Comparison of ENCODE assay signal across 8 cellular contexts in genomic region chr10:101042667-101043355, GRCh38. TPM values are rescaled to one million over a fixed set of nuclear protein-coding genes. Genes with fewer than 3 reads are reported as not detected.
A peak's percentile ranks its signal among the peaks of the same experiment; 100 is the strongest.
DNase-seq lines count a peak whose midpoint lies in the region; ATAC-seq and TF ChIP-seq lines count a peak whose summit lies in the region.

No MANE protein-coding gene starts in this region.

- 6% methylated on average over 34 of the region's 39 CpGs for WGBS in esophagus muscularis mucosa

- peak overlapping the region; percentile 84 for H2AFZ ChIP-seq in PC-9

- ATAC-seq in GM21529 (IDR thresholded peaks at IDR 0.05; ENCODE audit: unreplicated experiment) = peak; percentile 96

- H3K27me3 ChIP-seq in PC-9 (ENCODE audit: insufficient read depth, low read depth) (no peaks in the 10 kb centered on the region), esophagus muscularis mucosa (peaks cover 0 to 21% (median 11%) of the 10 kb centered on the region in 4 donors)

- peaks cover 21% of the 10 kb centered on the region for H3K4me1 ChIP-seq in PC-9 (replicated peaks; ENCODE audit: insufficient read depth)
- H3K4me1 ChIP-seq in esophagus muscularis mucosa = peaks cover 12 to 30% (median 27%) of the 10 kb centered on the region in 4 donors

- TF ChIP-seq EP300 in Ishikawa (IDR thresholded peaks at IDR 0.05; ENCODE audit: borderline replicate concordance) (no peak), esophagus muscularis mucosa (IDR thresholded peaks at IDR 0.05) (no peak)

- CTCF ChIA-PET in PC-9 (lab: Charles Lee) = interaction anchor here (0.6 to 1.6 kb wide), 6 partner anchors 9 to 99 kb away, joined by 3 to 9 read pairs (median 5); no protein-coding TSS in a partner anchor

- peaks cover 9% of the 10 kb centered on the region for H3F3A ChIP-seq in PC-9 (ENCODE audit: insufficient read depth, low read depth)

- TF ChIP-seq CTCF in PC-9 (conservative IDR thresholded peaks at IDR 0.05) (no peak), esophagus muscularis mucosa (IDR thresholded peaks at IDR 0.05) (no peak)

- intact Hi-C loops in PC-9 (cut with micrococcal nuclease; ENCODE audit: unreplicated experiment) = loop anchor here (1.0 to 10.0 kb wide), 2 partner anchors 23 to 532 kb away; no protein-coding TSS in a partner anchor
- intact Hi-C loops in esophagus muscularis mucosa (cut with DNase I) = no loop called here

- H3K36me3 ChIP-seq in PC-9 (ENCODE audit: low read depth) (no peaks in the 10 kb centered on the region), esophagus muscularis mucosa (peaks cover 4 to 26% (median 21%) of the 10 kb centered on the region in 4 donors)

- H4K20me1 ChIP-seq in PC-9 (ENCODE audit: insufficient read depth) = no peaks in the 10 kb centered on the region

- no peaks in the 10 kb centered on the region for H3K79me2 ChIP-seq in PC-9 (ENCODE audit: low read depth)

- no peaks in the 10 kb centered on the region for H3K9me3 ChIP-seq in PC-9 (ENCODE audit: insufficient read depth, low read depth)
- H3K9me3 ChIP-seq in esophagus muscularis mucosa = no peaks in the 10 kb centered on the region

- H3K9me2 ChIP-seq in PC-9 (ENCODE audit: insufficient read depth) = no peaks in the 10 kb centered on the region

- POLR2A ChIA-PET in PC-9 (lab: Charles Lee; ENCODE audit: unreplicated experiment) = interaction anchor here (0.5 to 1.1 kb wide), 6 partner anchors 9 to 1076 kb away, joined by 3 to 11 read pairs (median 4); partner anchors contain the start of genes KAZALD1, MRPL43 and TWNK

- peak; percentile 29 for TF ChIP-seq POLR2A in esophagus muscularis mucosa (IDR thresholded peaks at IDR 0.05; ENCODE audit: low read depth)

- H3K27ac ChIP-seq in PC-9 (peak overlapping the region; percentile 79), esophagus muscularis mucosa (replicated peaks in 1 of 4) (peak overlapping the region; percentile 85 to 91 (median 87))

- peak overlapping the region; percentile 80 for H3K4me2 ChIP-seq in PC-9

- TF ChIP-seq RAD21 in Ishikawa (IDR thresholded peaks at IDR 0.05; ENCODE audit: low read depth) = no peak

- BruUV-seq in PC-9 (replicated peaks; lab: Mats Ljungman, UMichigan) = no TSS peak

- DNase-seq in DMS153 (lab: John Stamatoyannopoulos, UW) (peak; percentile 96), PC-9 (peak; percentile 87 to 93), esophagus muscularis mucosa (ENCODE audit: extremely low spot score) (peak; percentile 99), myocyte (ENCODE audit: low read depth) (peak; percentile 97)
- peak; percentile 95 to 96 for DNase-seq in activated T-cell treated with anti-CD3 and anti-CD28 coated beads, Interleukin-2, amount 50 U/mL, for 48 hours
- peak; percentile 78 to 80 for DNase-seq in stimulated activated CD8-positive, alpha-beta memory T cell treated with anti-CD3 and anti-CD28 coated beads, Interleukin-7, amount 100 ng/mL, for 4 hours (ENCODE audit: low read depth in 2 of 2)

- peak overlapping the region; percentile 64 for H3K4me3 ChIP-seq in PC-9
- peak overlapping the region; percentile 56 to 63 (median 60) for H3K4me3 ChIP-seq in esophagus muscularis mucosa

TF ChIP-seq in Ishikawa, 13 proteins besides CTCF, POLR2A, EP300 and RAD21:
- no peak for TF ChIP-seq TCF12 (IDR thresholded peaks at IDR 0.05; ENCODE audit: low read depth)
- no peak for TF ChIP-seq FOXM1 (IDR thresholded peaks at IDR 0.05; ENCODE audit: borderline replicate concordance, low read depth)
- no peak for TF ChIP-seq CREB1 (IDR thresholded peaks at IDR 0.05; ENCODE audit: low read depth)
- no peak for TF ChIP-seq YY1 (IDR thresholded peaks at IDR 0.05; ENCODE audit: low read depth)
- TF ChIP-seq TEAD4 (IDR thresholded peaks at IDR 0.05) = 0 out of 2 replicates have a peak, but pooled peaks have one; percentile 46
- no peak for TF ChIP-seq NFIC (IDR thresholded peaks at IDR 0.05)
- TF ChIP-seq USF1 (IDR thresholded peaks at IDR 0.05) = no peak
- TF ChIP-seq MAX (IDR thresholded peaks at IDR 0.05) = peak; percentile 18; the same call in 1 of the 2 replicates
- TF ChIP-seq EGR1 (IDR thresholded peaks at IDR 0.05) = no peak
- no peak for TF ChIP-seq ZBTB7A (IDR thresholded peaks at IDR 0.05; ENCODE audit: low read depth)
- TF ChIP-seq TAF1 (IDR thresholded peaks at IDR 0.05; ENCODE audit: low read depth) = peak; percentile 65
- TF ChIP-seq CEBPB (IDR thresholded peaks at IDR 0.05) = no peak

RNA-seq across cellular contexts. Expression of gene SFXN3, which starts 11.8 kb away (rescaled TPM):
- 30.6 and 35.2 TPM in 2 replicates for total RNA-seq in PC-9 (2021)
- 10 to 100 TPM; 40.9 to 95.5 (median 76.1) TPM for total RNA-seq in esophagus muscularis mucosa
- total RNA-seq in myocyte = 103 and 122 TPM in 2 replicates
- 77.4 TPM for polyA plus RNA-seq in myocyte (2012)

RNA-seq across cellular contexts. Expression of gene PDZD7, which starts 11.9 kb away (rescaled TPM):
- total RNA-seq in PC-9 (2021) = 2.3 and 2.8 TPM in 2 replicates
- total RNA-seq in esophagus muscularis mucosa = under 1 TPM; under 0.01 to 0.75 (median 0.39) TPM
- 0.16 and 1.9 TPM in 2 replicates for total RNA-seq in myocyte
- polyA plus RNA-seq in myocyte (2012) = 4.0 TPM

RNA-seq across cellular contexts. Expression of gene KAZALD1, which starts 19.0 kb away (rescaled TPM):
- 19.7 and 21.2 TPM in 2 replicates for total RNA-seq in PC-9 (2021)
- 1 to 10 TPM; 1.0 to 4.0 (median 2.6) TPM for total RNA-seq in esophagus muscularis mucosa
- 34.7 and 37.5 TPM in 2 replicates for total RNA-seq in myocyte
- polyA plus RNA-seq in myocyte (2012) = 32.4 TPM

RNA-seq across cellular contexts. Expression of gene LZTS2, which starts 43.2 kb away (rescaled TPM):
- 32.5 and 39.5 TPM in 2 replicates for total RNA-seq in PC-9 (2021)
- total RNA-seq in esophagus muscularis mucosa = 100 to 1,000 TPM in 3 of 4 donors, 10 to 100 TPM in 1; 90.5 to 209 (median 162) TPM
- total RNA-seq in myocyte = 134 and 204 TPM in 2 replicates
- polyA plus RNA-seq in myocyte (2012) = 85.7 TPM

RNA-seq across cellular contexts. Expression of gene TWNK, which starts 55.5 kb away (rescaled TPM):
- total RNA-seq in PC-9 (2021) = 7.5 and 7.9 TPM in 2 replicates
- total RNA-seq in esophagus muscularis mucosa = 10 to 100 TPM in 2 of 4 donors, 1 to 10 TPM in 2; 3.7 to 11.1 (median 9.0) TPM
- total RNA-seq in myocyte = 5.1 and 5.8 TPM in 2 replicates
- 8.4 TPM for polyA plus RNA-seq in myocyte (2012)

Comparison
In these comparisons a context has a peak if more than half of its experiments do, and no peak if none do; other contexts are left out.
1. Peak in every context shown above with its lines: DNase-seq, ATAC-seq, H3K4me3 ChIP-seq and H3K27ac ChIP-seq.